In genomic region chr3:27770384-27770783, GRCh38 we compare ENCODE assay signal across 2 cellular contexts. TPM values are rescaled to one million over a fixed set of nuclear protein-coding genes. Genes with fewer than 3 reads are reported as not detected.
"Had no signal": no experiment of that assay in that cellular context is flagged by ENCODE, and none has a peak within 500 bp of the region (broad histone marks: within the 10 kb centered on the region; RNA-seq: fewer than 3 reads in every experiment).

No MANE protein-coding gene starts in this region.

RNA-seq across cellular contexts. Expression of gene EOMES, which starts 48.3 kb away (rescaled TPM):
- total RNA-seq: OCI-LY7, PC-9 had no signal
